ENCODE assay signal across 8 cellular contexts in genomic region chr17:50681260-50682200, GRCh38. TPM values are rescaled to one million over a fixed set of nuclear protein-coding genes. Genes with fewer than 3 reads are reported as not detected.
A peak's percentile ranks its signal among the peaks of the same experiment; 100 is the strongest.
DNase-seq lines count a peak whose midpoint lies in the region; ATAC-seq and TF ChIP-seq lines count a peak whose summit lies in the region.

No MANE protein-coding gene starts in this region.

- peak; percentile 7 for DNase-seq in GF-D8 (lab: John Stamatoyannopoulos, UW)
- peak; percentile 70 for DNase-seq in NCI-H1694 treated with DMSO at 0.1 percent for 48 hours (lab: John Stamatoyannopoulos, UW)
- DNase-seq in amniotic stem cell (lab: John Stamatoyannopoulos, UW), result peak; percentile 76
- DNase-seq in hepatic stellate cell (ENCODE audit: low spot score), result peak; percentile 90
- DNase-seq in smooth muscle cell of the brain vasculature (ENCODE audit: low read depth, low spot score), result peak; percentile 61
- DNase-seq in activated CD4-positive, CD25-positive, alpha-beta regulatory T cell treated with anti-CD3 and anti-CD28 coated beads, Interleukin-2, amount 50 U/mL, for 72 hours, result no peak
- no peak for DNase-seq in Calu3

- no TSS peak for BruUV-seq in Calu3 (replicated peaks; lab: Mats Ljungman, UMichigan)

- intact Hi-C loops in Calu3 (cut with micrococcal nuclease; ENCODE audit: unreplicated experiment), result no loop called here

- peaks cover 41% of the 10 kb centered on the region for H3K36me3 Mint-ChIP-seq in Calu3 (ENCODE audit: insufficient read depth, unreplicated experiment)

- CTCF ChIA-PET in Calu3 (lab: Charles Lee), result interaction anchor here (2.1 kb wide), 1 partner anchor 51 kb away, joined by 5 read pairs; no protein-coding TSS in a partner anchor

- H3K27me3 Mint-ChIP-seq in Calu3 (ENCODE audit: unreplicated experiment), result no peaks in the 10 kb centered on the region

- peaks cover 45% of the 10 kb centered on the region for H3K4me1 Mint-ChIP-seq in Calu3 (ENCODE audit: low read depth, unreplicated experiment)

- H3K4me3 Mint-ChIP-seq in Calu3 (ENCODE audit: low read depth, unreplicated experiment), result no peak overlapping the region

- ATAC-seq in GM18861 (IDR thresholded peaks at IDR 0.05; ENCODE audit: unreplicated experiment), result no peak

- H3K27ac Mint-ChIP-seq in Calu3 (ENCODE audit: unreplicated experiment), result no peak overlapping the region

- no peaks in the 10 kb centered on the region for H3K9me3 Mint-ChIP-seq in Calu3 (ENCODE audit: low read depth, unreplicated experiment)

- TF ChIP-seq CTCF in Calu3 (IDR thresholded peaks at IDR 0.05; ENCODE audit: unreplicated experiment), result no peak

RNA-seq across cellular contexts. Expression of gene ANKRD40, which starts 26.2 kb away (rescaled TPM):
- total RNA-seq in Calu3 (2022), result 67.2 and 68.5 TPM in 2 replicates

RNA-seq across cellular contexts. Expression of gene LUC7L3, which starts 37.9 kb away (rescaled TPM):
- 152 and 155 TPM in 2 replicates for total RNA-seq in Calu3 (2022)

RNA-seq across cellular contexts. Expression of gene ABCC3, which starts 46.8 kb away (rescaled TPM):
- total RNA-seq in Calu3 (2022), result 88.0 and 125 TPM in 2 replicates

Comparison
In these comparisons a context has a peak if more than half of its experiments do, and no peak if none do; other contexts are left out.
1. DNase-seq: peak in GF-D8 (single experiment), NCI-H1694 treated with DMSO at 0.1 percent for 48 hours (single experiment), amniotic stem cell (single experiment), hepatic stellate cell (single experiment) and smooth muscle cell of the brain vasculature (single experiment); none in activated CD4-positive, CD25-positive, alpha-beta regulatory T cell treated with anti-CD3 and anti-CD28 coated beads, Interleukin-2, amount 50 U/mL, for 72 hours (single experiment) and Calu3 (single experiment).